7 cellular contexts compared by ENCODE assay signal in genomic region chr17:4708436-4708835, GRCh38. TPM values are rescaled to one million over a fixed set of nuclear protein-coding genes. Genes with fewer than 3 reads are reported as not detected.
A peak's percentile ranks its signal among the peaks of the same experiment; 100 is the strongest.
DNase-seq lines count a peak whose midpoint lies in the region; ATAC-seq and TF ChIP-seq lines count a peak whose summit lies in the region.
"Had no signal": no experiment of that assay in that cellular context is flagged by ENCODE, and none has a peak within 500 bp of the region (broad histone marks: within the 10 kb centered on the region; RNA-seq: fewer than 3 reads in every experiment).

No MANE protein-coding gene starts in this region.

- peaks cover 8% of the 10 kb centered on the region; the same call in 1 of the 2 replicates for H3K27me3 ChIP-seq in H7 (ENCODE audit: control insufficient read depth, insufficient read depth, low read length)
- no peaks in the 10 kb centered on the region for H3K27me3 ChIP-seq in mesendoderm (ENCODE audit: insufficient read depth, low read length, poor library complexity)
- H3K27me3 ChIP-seq in upper lobe of right lung = no peaks in the 10 kb centered on the region
- no peaks in the 10 kb centered on the region for H3K27me3 ChIP-seq in psoas muscle (ENCODE audit: insufficient read depth in 3 of 3, low read length in 2 of 3)

- no peak overlapping the region for H3K4me3 Mint-ChIP-seq in T-helper 1 cell treated with Interleukin-12 subunit alpha and Interleukin-12 subunit beta and Interleukin-4 antibody, amounts not matched to agents 30 μg/mL and 1 μg/mL, for 36 hours

- H3K4me1 ChIP-seq in mesendoderm (ENCODE audit: control insufficient read depth, low read depth, low read length) (no peaks in the 10 kb centered on the region), upper lobe of right lung (peaks cover 17% of the 10 kb centered on the region), psoas muscle (peaks cover 15% of the 10 kb centered on the region)

- no peak overlapping the region for H2AK5ac ChIP-seq in mesendoderm (ENCODE audit: low read length)

- H3K27ac ChIP-seq in mesendoderm (ENCODE audit: low read depth, low read length) (no peak overlapping the region), upper lobe of right lung (no peak overlapping the region), psoas muscle (no peak overlapping the region)

- peaks cover 5% of the 10 kb centered on the region for H3K79me2 ChIP-seq in mesendoderm (ENCODE audit: control insufficient read depth, insufficient read depth, low read length)

- DNase-seq in H7 = peak; percentile 31
- DNase-seq in mesendoderm = peak; percentile 46
- DNase-seq in UCSD-AML1 (lab: John Stamatoyannopoulos, UW; ENCODE audit: unreplicated experiment) = no peak
- no peak for DNase-seq in upper lobe of right lung
- DNase-seq in psoas muscle = no peak
- DNase-seq: midbrain had no signal

- no peak overlapping the region for H2BK15ac ChIP-seq in mesendoderm (replicated peaks; ENCODE audit: low read depth)

- no peak for TF ChIP-seq CTCF in upper lobe of right lung (IDR thresholded peaks at IDR 0.05)
- TF ChIP-seq CTCF in psoas muscle (IDR thresholded peaks at IDR 0.05) = no peak

- peaks cover 2% of the 10 kb centered on the region for H3K79me1 ChIP-seq in mesendoderm (ENCODE audit: low read length)

- ATAC-seq in upper lobe of right lung (no peak), psoas muscle (no peak)

- H3K18ac ChIP-seq in mesendoderm (ENCODE audit: low read length) = no peak overlapping the region

- peaks cover 37% of the 10 kb centered on the region for H3K4me1 Mint-ChIP-seq in T-helper 1 cell treated with Interleukin-12 subunit alpha and Interleukin-12 subunit beta and Interleukin-4 antibody, amounts not matched to agents 30 μg/mL and 1 μg/mL, for 36 hours (ENCODE audit: low read depth)

- H3K4me3 ChIP-seq in H7 (ENCODE audit: insufficient read depth, low read depth, low read length) (no peak overlapping the region), mesendoderm (ENCODE audit: low read length) (no peak overlapping the region), upper lobe of right lung (no peak overlapping the region), psoas muscle (no peak overlapping the region)

- H3K27ac Mint-ChIP-seq in T-helper 1 cell treated with Interleukin-12 subunit alpha and Interleukin-12 subunit beta and Interleukin-4 antibody, amounts not matched to agents 30 μg/mL and 1 μg/mL, for 36 hours = peak overlapping the region; percentile 39

- H3K27me3 Mint-ChIP-seq in T-helper 1 cell treated with Interleukin-12 subunit alpha and Interleukin-12 subunit beta and Interleukin-4 antibody, amounts not matched to agents 30 μg/mL and 1 μg/mL, for 36 hours (ENCODE audit: low read depth) = no peaks in the 10 kb centered on the region

- H2BK5ac ChIP-seq in mesendoderm (ENCODE audit: low read length) = no peak overlapping the region

- H3K4ac ChIP-seq in mesendoderm (ENCODE audit: low read depth, low read length) = no peak overlapping the region

- H3K23ac ChIP-seq in mesendoderm (ENCODE audit: low read length) = no peak overlapping the region

- WGBS in mesendoderm (ENCODE audit: extremely low coverage, insufficient coverage, low lambda C conversion rate) = no CpG with 5 or more reads among the region's 8 CpGs
- WGBS in psoas muscle, 3 donors = 78 to 81% (median 79%) methylated on average over 8 of the region's 8 CpGs

- H4K5ac ChIP-seq in mesendoderm (ENCODE audit: low read length) = no peak overlapping the region

- no peak overlapping the region for H3K9ac ChIP-seq in mesendoderm (ENCODE audit: low read length)

- no peak overlapping the region for H4K8ac ChIP-seq in mesendoderm (ENCODE audit: low read depth, low read length)

- H3K9me3 Mint-ChIP-seq in T-helper 1 cell treated with Interleukin-12 subunit alpha and Interleukin-12 subunit beta and Interleukin-4 antibody, amounts not matched to agents 30 μg/mL and 1 μg/mL, for 36 hours = no peaks in the 10 kb centered on the region

- H3K9me3 ChIP-seq in upper lobe of right lung = no peaks in the 10 kb centered on the region
- H3K9me3 ChIP-seq in psoas muscle = no peaks in the 10 kb centered on the region

- H3K36me3 ChIP-seq in H7 (replicated peaks; ENCODE audit: control insufficient read depth, insufficient read depth, low read length) (no peaks in the 10 kb centered on the region), mesendoderm (ENCODE audit: control insufficient read depth, insufficient read depth, low read length) (no peaks in the 10 kb centered on the region), upper lobe of right lung (no peaks in the 10 kb centered on the region), psoas muscle (ENCODE audit: insufficient read depth in 1 of 2, low read depth in 1 of 2) (no peaks in the 10 kb centered on the region)

- no peak overlapping the region for H3K4me2 ChIP-seq in mesendoderm (ENCODE audit: low read length)

- H3K56ac ChIP-seq in mesendoderm (ENCODE audit: low read length) = no peak overlapping the region

- intact Hi-C loops in upper lobe of right lung (cut with DNase I) (no loop called here), psoas muscle (cut with DNase I) (no loop called here)

- H3K36me3 Mint-ChIP-seq in T-helper 1 cell treated with Interleukin-12 subunit alpha and Interleukin-12 subunit beta and Interleukin-4 antibody, amounts not matched to agents 30 μg/mL and 1 μg/mL, for 36 hours (ENCODE audit: low read depth) = peaks cover 6% of the 10 kb centered on the region

- H2BK120ac ChIP-seq in mesendoderm (ENCODE audit: low read depth, low read length) = no peak overlapping the region

RNA-seq across cellular contexts. Expression of gene ARRB2, which starts 2.0 kb away (rescaled TPM):
- total RNA-seq in H7 (2014; rRNA removed; shearing (Covaris generic)) = 28.5 and 40.2 TPM in 2 replicates
- polyA plus RNA-seq in mesendoderm (2013, experiment 1 of 2) = 33.5 TPM
- 33.1 TPM for polyA plus RNA-seq in mesendoderm (2013, experiment 2 of 2)
- total RNA-seq in upper lobe of right lung (131 TPM), psoas muscle (10 to 100 TPM; 12.1 to 16.5 (median 14.7) TPM)
- polyA plus RNA-seq in psoas muscle = 10 to 100 TPM in 1 of 3 donors, 1 to 10 TPM in 2; 6.6 to 11.8 (median 8.0) TPM

RNA-seq across cellular contexts. Expression of gene PELP1, which starts 4.5 kb away (rescaled TPM):
- 73.8 and 77.2 TPM in 2 replicates for total RNA-seq in H7 (2014; rRNA removed; shearing (Covaris generic))
- 79.4 TPM for polyA plus RNA-seq in mesendoderm (2013, experiment 1 of 2)
- polyA plus RNA-seq in mesendoderm (2013, experiment 2 of 2) = 77.5 TPM
- total RNA-seq in upper lobe of right lung (39.0 TPM), psoas muscle (10 to 100 TPM; 51.7 to 57.2 (median 55.5) TPM)
- polyA plus RNA-seq in psoas muscle = 10 to 100 TPM; 17.5 to 38.6 (median 20.4) TPM

RNA-seq across cellular contexts. Expression of gene MED11, which starts 22.8 kb away (rescaled TPM):
- total RNA-seq in H7 (2014; rRNA removed; shearing (Covaris generic)) = 24.8 and 27.9 TPM in 2 replicates
- 25.0 TPM for polyA plus RNA-seq in mesendoderm (2013, experiment 1 of 2)
- polyA plus RNA-seq in mesendoderm (2013, experiment 2 of 2) = 26.6 TPM
- total RNA-seq in upper lobe of right lung = 23.2 TPM
- 10 to 100 TPM; 19.2 to 26.6 (median 23.7) TPM for total RNA-seq in psoas muscle
- polyA plus RNA-seq in psoas muscle = 10 to 100 TPM; 44.0 to 52.1 (median 46.3) TPM

RNA-seq across cellular contexts. Expression of gene ZMYND15, which starts 31.2 kb away (rescaled TPM):
- total RNA-seq in H7 (2014; rRNA removed; shearing (Covaris generic)) = 0.17 TPM in 1 of 2 replicates, not detected in the other
- polyA plus RNA-seq in mesendoderm (2013, experiment 1 of 2) = 0.11 TPM
- 0.08 TPM for polyA plus RNA-seq in mesendoderm (2013, experiment 2 of 2)
- 9.6 TPM for total RNA-seq in upper lobe of right lung
- under 1 TPM in 3 of 4 donors, not detected in 1; 0.08 to 0.30 (median 0.15) TPM for total RNA-seq in psoas muscle
- under 1 TPM in 2 of 3 donors, not detected in 1; 0.04 to 0.09 TPM for polyA plus RNA-seq in psoas muscle

RNA-seq across cellular contexts. Expression of gene CXCL16, which starts 31.3 kb away (rescaled TPM):
- total RNA-seq in H7 (2014; rRNA removed; shearing (Covaris generic)) = 0.42 and 2.0 TPM in 2 replicates
- 0.46 TPM for polyA plus RNA-seq in mesendoderm (2013, experiment 1 of 2)
- polyA plus RNA-seq in mesendoderm (2013, experiment 2 of 2) = 0.45 TPM
- total RNA-seq in upper lobe of right lung (169 TPM), psoas muscle (1 to 10 TPM; 1.7 to 5.4 (median 2.8) TPM)
- polyA plus RNA-seq in psoas muscle = under 1 TPM; 0.45 to 0.72 (median 0.48) TPM

Comparison
In these comparisons a context has a peak if more than half of its experiments do, and no peak if none do; other contexts are left out.
1. DNase-seq: peak in H7 (single experiment) and mesendoderm (single experiment); none in UCSD-AML1 (single experiment), upper lobe of right lung (single experiment) and psoas muscle (0 of 2).